In the genomic region with DNA sequence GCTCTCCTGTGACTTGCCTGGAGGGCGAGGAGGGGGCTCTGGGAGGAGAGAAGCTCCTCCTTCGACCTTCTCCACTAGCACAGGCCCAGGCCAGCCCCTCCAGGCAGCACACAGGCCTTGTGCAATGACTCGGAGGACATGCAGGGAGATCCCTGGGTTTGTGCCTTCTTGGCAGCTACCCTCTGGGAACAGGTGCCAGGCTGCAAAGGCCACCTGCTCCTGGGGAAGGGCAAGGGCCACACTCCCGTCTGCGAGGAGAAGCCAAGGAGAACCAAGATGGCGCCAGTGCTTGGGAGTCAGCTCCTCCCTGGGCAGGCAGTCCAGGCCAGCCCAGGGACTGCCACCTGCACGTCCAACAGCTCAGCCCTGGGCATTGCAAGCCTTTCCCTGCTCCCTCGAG, we compare ENCODE assay signal across 27 cellular contexts. TPM values are rescaled to one million over a fixed set of nuclear protein-coding genes. Genes with fewer than 3 reads are reported as not detected.
DNase-seq lines count a peak whose midpoint lies in the region; ATAC-seq, FAIRE-seq and TF ChIP-seq lines count a peak whose summit lies in the region.
"Had no signal": no experiment of that assay in that cellular context is flagged by ENCODE, and none has a peak within 500 bp of the region (broad histone marks: within the 10 kb centered on the region; RNA-seq: fewer than 3 reads in every experiment).

No MANE protein-coding gene starts in this region.

- DNase-seq in right lobe of liver (peak; percentile 19 to 77 (median 74)), HepG2 (ENCODE audit: low spot score) (no peak), chondrocyte (ENCODE audit: low spot score) (peak; percentile 75), GDM1 (lab: John Stamatoyannopoulos, UW) (no peak)
- no peak for DNase-seq in stimulated activated naive CD8-positive, alpha-beta T cell treated with anti-CD3 and anti-CD28 coated beads, Interleukin-15, amount 100 ng/mL, for 72 hours
- DNase-seq: activated CD4-positive, alpha-beta T cell treated with anti-CD3 and anti-CD28 coated beads for 4 hours; activated CD8-positive, alpha-beta memory T cell treated with anti-CD3 and anti-CD28 coated beads for 24 hours; activated gamma-delta T cell treated with Interleukin-2 at 50 U/mL for 16 hours; activated naive CD8-positive, alpha-beta T cell treated with anti-CD3 and anti-CD28 coated beads, Interleukin-2, amount 50 U/mL, for 24 hours; activated T-cell treated with anti-CD3 and anti-CD28 coated beads, Interleukin-2, amount 50 U/mL, for 1 hour; effector CD4-positive, alpha-beta T cell; foreskin keratinocyte; H9; Kasumi-1; NCI-H2029 treated with DMSO at 0.1 percent for 48 hours; NCI-H446 treated with DMSO at 0.1 percent for 48 hours; RPMI8226; stimulated activated CD4-positive, alpha-beta T cell treated with anti-CD3 and anti-CD28 coated beads, Interleukin-1b, Interleukin-23, amount 100 ng/mL, for 48 hours; substantia nigra had no signal

- H3K4me2 ChIP-seq in HepG2 (ENCODE audit: low read depth, low read length) = no peak overlapping the region

- H3K9ac ChIP-seq in HepG2 (ENCODE audit: insufficient read depth, low read depth, low read length) = no peak overlapping the region
- H3K9ac ChIP-seq: neural progenitor cell had no signal

- ATAC-seq in right lobe of liver (peak; percentile 23 to 94 (median 34)), HepG2 (no peak), HG03378 (IDR thresholded peaks at IDR 0.05; ENCODE audit: unreplicated experiment) (no peak)
- ATAC-seq in stimulated activated naive CD8-positive, alpha-beta T cell treated with anti-CD3 and anti-CD28 coated beads, Interleukin-15, amount 100 ng/mL, for 72 hours = no peak
- ATAC-seq: activated naive CD8-positive, alpha-beta T cell treated with anti-CD3 and anti-CD28 coated beads, Interleukin-2, amount 50 U/mL, for 24 hours; foreskin keratinocyte had no signal

- H3K9me3 ChIP-seq in right lobe of liver = no peaks in the 10 kb centered on the region
- no peaks in the 10 kb centered on the region for H3K9me3 ChIP-seq in HepG2 (ENCODE audit: low read length)
- H3K9me3 ChIP-seq in muscle layer of duodenum (ENCODE audit: control insufficient read depth in 1 of 2, low read length in 2 of 2) = no peaks in the 10 kb centered on the region

- FAIRE-seq in HepG2 (lab: Jason Lieb, UNC) = no peak
- FAIRE-seq: GM12892 had no signal

- H3K27ac ChIP-seq in right lobe of liver = no peak overlapping the region
- no peak overlapping the region for H3K27ac ChIP-seq in HepG2 (ENCODE audit: extremely low read length, insufficient read depth, low read length)
- H3K27ac ChIP-seq in muscle layer of duodenum (ENCODE audit: low read length) = peak overlapping the region; percentile 67
- H3K27ac ChIP-seq: foreskin keratinocyte, HL-60, neural progenitor cell, SK-N-MC had no signal

- in situ Hi-C loops in HepG2 (cut with HindIII; ENCODE audit: extremely low pct_ligation_motif_present, low pct_unique_long_range_greater_than_20kb) = no loop called here

- no peaks in the 10 kb centered on the region for H3K9me3 Mint-ChIP-seq in chondrocyte (ENCODE audit: low read depth)
- no peaks in the 10 kb centered on the region for H3K9me3 Mint-ChIP-seq in stimulated activated naive CD8-positive, alpha-beta T cell treated with anti-CD3 and anti-CD28 coated beads, Interleukin-15, amount 100 ng/mL, for 72 hours
- H3K9me3 Mint-ChIP-seq: activated naive CD8-positive, alpha-beta T cell treated with anti-CD3 and anti-CD28 coated beads, Interleukin-2, amount 50 U/mL, for 24 hours; CD14-positive monocyte; H9; neural progenitor cell; T-helper 1 cell treated with Interleukin-12 subunit alpha and Interleukin-12 subunit beta and Interleukin-4 antibody, amounts not matched to agents 30 μg/mL and 1 μg/mL, for 36 hours had no signal

- no peaks in the 10 kb centered on the region for H3K79me2 ChIP-seq in HepG2 (ENCODE audit: insufficient read depth, low read length)

- TF ChIP-seq POLR2A in right lobe of liver (IDR thresholded peaks at IDR 0.05) = no peak
- TF ChIP-seq POLR2A in HepG2 (IDR thresholded peaks at IDR 0.05; ENCODE audit: insufficient read depth in 1 of 2, low read depth in 2 of 2, low read length in 2 of 2) = no peak

- BruUV-seq in HepG2 (replicated peaks; lab: Mats Ljungman, UMichigan) = no TSS peak

- CTCF ChIA-PET in HepG2 (lab: Yijun Ruan, JAX; ENCODE audit: low intra/inter-chr PET ratio, low total read pairs) = no interaction called here

- intact Hi-C loops in right lobe of liver (cut with DNase I) (no loop called here), HepG2 (cut with micrococcal nuclease; ENCODE audit: unreplicated experiment) (no loop called here)

- POLR2A ChIA-PET in HepG2 (lab: Yijun Ruan, JAX) = no interaction called here

- H3K36me3 ChIP-seq in right lobe of liver (no peaks in the 10 kb centered on the region), HepG2 (replicated peaks in 1 of 2; ENCODE audit: control insufficient read depth in 1 of 2, insufficient read depth in 2 of 2, low read length in 2 of 2) (no peaks in the 10 kb centered on the region), muscle layer of duodenum (ENCODE audit: control insufficient read depth in 1 of 2, insufficient read depth in 2 of 2, low read length in 2 of 2) (no peaks in the 10 kb centered on the region)
- H3K36me3 ChIP-seq: neural progenitor cell had no signal

- no peaks in the 10 kb centered on the region for H3K27me3 ChIP-seq in right lobe of liver
- peaks cover 3 to 24% of the 10 kb centered on the region in 2 experiments; a peak in 4 of 5 replicates for H3K27me3 ChIP-seq in HepG2 (ENCODE audit: control insufficient read depth in 1 of 2, insufficient read depth in 2 of 2, low read length in 2 of 2)
- no peaks in the 10 kb centered on the region for H3K27me3 ChIP-seq in muscle layer of duodenum (ENCODE audit: low read depth, low read length)
- H3K27me3 ChIP-seq: neural progenitor cell had no signal

- H3K4me3 Mint-ChIP-seq in chondrocyte (ENCODE audit: unreplicated experiment) = no peak overlapping the region
- no peak overlapping the region for H3K4me3 Mint-ChIP-seq in stimulated activated naive CD8-positive, alpha-beta T cell treated with anti-CD3 and anti-CD28 coated beads, Interleukin-15, amount 100 ng/mL, for 72 hours
- H3K4me3 Mint-ChIP-seq: activated naive CD8-positive, alpha-beta T cell treated with anti-CD3 and anti-CD28 coated beads, Interleukin-2, amount 50 U/mL, for 24 hours; CD14-positive monocyte; H9; neural progenitor cell; T-helper 1 cell treated with Interleukin-12 subunit alpha and Interleukin-12 subunit beta and Interleukin-4 antibody, amounts not matched to agents 30 μg/mL and 1 μg/mL, for 36 hours had no signal

- no peaks in the 10 kb centered on the region for H3K36me3 Mint-ChIP-seq in chondrocyte (ENCODE audit: low read depth)
- H3K36me3 Mint-ChIP-seq: CD14-positive monocyte had no signal

- TF ChIP-seq RAD21 in HepG2 (CRISPR knock-in tag; IDR thresholded peaks at IDR 0.05) = no peak

- TF ChIP-seq CTCF in right lobe of liver (IDR thresholded peaks at IDR 0.05) = no peak
- no peak for TF ChIP-seq CTCF in HepG2 (CRISPR knock-in tag; IDR thresholded peaks at IDR 0.05)
- TF ChIP-seq CTCF in chondrocyte (IDR thresholded peaks at IDR 0.05) = no peak

- no peak overlapping the region for H3K4me3 ChIP-seq in right lobe of liver
- H3K4me3 ChIP-seq in HepG2 (replicated peaks in 1 of 3; ENCODE audit: insufficient read depth in 1 of 3, low read depth in 2 of 3, low read length in 3 of 3) = no peak overlapping the region
- no peak overlapping the region for H3K4me3 ChIP-seq in muscle layer of duodenum (ENCODE audit: low read depth in 1 of 2, low read length in 2 of 2)
- H3K4me3 ChIP-seq: neural progenitor cell, SK-N-MC had no signal

- H3K4me1 ChIP-seq in right lobe of liver (peaks cover 0 to 3% (median 0%) of the 10 kb centered on the region in 4 donors), HepG2 (ENCODE audit: insufficient read depth, low read length) (no peaks in the 10 kb centered on the region), muscle layer of duodenum (ENCODE audit: control insufficient read depth in 1 of 2, insufficient read depth in 2 of 2, low read length in 2 of 2) (peaks cover 2 to 4% of the 10 kb centered on the region in 2 donors)

- H2AFZ ChIP-seq in HepG2 (ENCODE audit: low read length) = no peak overlapping the region
- H2AFZ ChIP-seq: neural progenitor cell had no signal

- H3K27ac Mint-ChIP-seq in chondrocyte (ENCODE audit: unreplicated experiment) = no peak overlapping the region
- H3K27ac Mint-ChIP-seq in stimulated activated naive CD8-positive, alpha-beta T cell treated with anti-CD3 and anti-CD28 coated beads, Interleukin-15, amount 100 ng/mL, for 72 hours = no peak overlapping the region
- H3K27ac Mint-ChIP-seq: activated naive CD8-positive, alpha-beta T cell treated with anti-CD3 and anti-CD28 coated beads, Interleukin-2, amount 50 U/mL, for 24 hours; CD14-positive monocyte; H9; neural progenitor cell; T-helper 1 cell treated with Interleukin-12 subunit alpha and Interleukin-12 subunit beta and Interleukin-4 antibody, amounts not matched to agents 30 μg/mL and 1 μg/mL, for 36 hours had no signal

- H3K4me1 Mint-ChIP-seq in chondrocyte (ENCODE audit: low read depth) = no peaks in the 10 kb centered on the region
- no peaks in the 10 kb centered on the region for H3K4me1 Mint-ChIP-seq in stimulated activated naive CD8-positive, alpha-beta T cell treated with anti-CD3 and anti-CD28 coated beads, Interleukin-15, amount 100 ng/mL, for 72 hours
- H3K4me1 Mint-ChIP-seq: activated naive CD8-positive, alpha-beta T cell treated with anti-CD3 and anti-CD28 coated beads, Interleukin-2, amount 50 U/mL, for 24 hours; CD14-positive monocyte had no signal

- peaks cover 34% of the 10 kb centered on the region for H3K27me3 Mint-ChIP-seq in chondrocyte (ENCODE audit: low read depth)
- no peaks in the 10 kb centered on the region for H3K27me3 Mint-ChIP-seq in stimulated activated naive CD8-positive, alpha-beta T cell treated with anti-CD3 and anti-CD28 coated beads, Interleukin-15, amount 100 ng/mL, for 72 hours

- TF ChIP-seq EP300 in HepG2 (IDR thresholded peaks at IDR 0.05; ENCODE audit: low read depth in 2 of 2, low read length in 2 of 2) (no peak), HepG2 (CRISPR knock-in tag; IDR thresholded peaks at IDR 0.05; ENCODE audit: borderline replicate concordance) (no peak)

- no peaks in the 10 kb centered on the region for H4K20me1 ChIP-seq in HepG2 (ENCODE audit: insufficient read depth, low read length)

- 26% methylated on average over 2 of the region's 8 CpGs for WGBS in right lobe of liver (ENCODE audit: insufficient coverage, low coverage, low lambda C conversion rate, missing lambda C conversion rate)
- 6% methylated on average over 2 of the region's 8 CpGs for WGBS in HepG2 (ENCODE audit: low lambda C conversion rate)

RNA-seq across cellular contexts. Expression of gene CASZ1, which starts 15.3 kb away (rescaled TPM):
- 10 to 100 TPM in 1 of 6 experiments, 1 to 10 TPM in 5; 3.1 to 10.1 (median 5.3) TPM for total RNA-seq in right lobe of liver
- 2.3 and 3.7 TPM in 2 replicates for total RNA-seq in HepG2 (2016; rRNA removed; fragmentation: Illumina TruSeq; extraction: Trizol)
- total RNA-seq in HepG2 (2016; cell fraction: cytosol; rRNA removed; fragmentation: Illumina TruSeq; extraction: Trizol; ENCODE audit: low read depth) = 1.5 and 1.9 TPM in 2 replicates
- total RNA-seq in HepG2 (2016; cell fraction: insoluble cytoplasmic fraction; rRNA removed; fragmentation: Illumina TruSeq; extraction: Trizol) = 2.8 and 3.2 TPM in 2 replicates
- 3.6 and 4.4 TPM in 2 replicates for total RNA-seq in HepG2 (2016; cell fraction: membrane; rRNA removed; fragmentation: Illumina TruSeq; extraction: Trizol)
- 3.2 TPM in 2 replicates for total RNA-seq in HepG2 (2016; cell fraction: nucleus; rRNA removed; fragmentation: Illumina TruSeq; extraction: Trizol)
- polyA plus RNA-seq in HepG2 (2011; rRNA removed) = 1.9 and 2.2 TPM in 2 replicates
- 2.0 and 2.2 TPM in 2 replicates for polyA plus RNA-seq in HepG2 (2011; cell fraction: cytosol; rRNA removed)
- polyA plus RNA-seq in HepG2 (2011; cell fraction: nucleus; rRNA removed) = 5.8 and 8.1 TPM in 2 replicates
- polyA plus RNA-seq in HepG2 (2012) = 1.0 and 1.4 TPM in 2 replicates
- polyA plus RNA-seq in HepG2 (2016; cell fraction: cytosol; fragmentation: Illumina TruSeq; extraction: Trizol; ENCODE audit: low read depth) = 1.6 and 2.1 TPM in 2 replicates
- polyA plus RNA-seq in HepG2 (2016; cell fraction: insoluble cytoplasmic fraction; fragmentation: Illumina TruSeq; extraction: Trizol; ENCODE audit: low read depth) = 3.0 and 3.9 TPM in 2 replicates
- polyA plus RNA-seq in HepG2 (2016; cell fraction: membrane; fragmentation: Illumina TruSeq; extraction: Trizol; ENCODE audit: low read depth) = 3.7 and 5.0 TPM in 2 replicates
- 4.0 and 4.7 TPM in 2 replicates for polyA plus RNA-seq in HepG2 (2016; cell fraction: nucleus; fragmentation: Illumina TruSeq; extraction: Trizol; ENCODE audit: insufficient read depth, low read depth)
- 2.5 and 2.9 TPM in 2 replicates for polyA minus RNA-seq in HepG2 (2011; rRNA and poly(A)+ RNA removed; ENCODE audit: low replicate concordance)
- 1.7 and 2.1 TPM in 2 replicates for polyA minus RNA-seq in HepG2 (2011; cell fraction: cytosol; rRNA and poly(A)+ RNA removed)
- 2.7 and 3.0 TPM in 2 replicates for polyA minus RNA-seq in HepG2 (2011; cell fraction: nucleus; rRNA and poly(A)+ RNA removed)
- total RNA-seq in chondrocyte = 1.9 to 4.1 TPM (median 3.4 TPM) in 3 replicates

Comparison
In these comparisons a context has a peak if more than half of its experiments do, and no peak if none do; other contexts are left out.
1. ATAC-seq: peak in right lobe of liver (4 of 4); none in HepG2 (single experiment), stimulated activated naive CD8-positive, alpha-beta T cell treated with anti-CD3 and anti-CD28 coated beads, Interleukin-15, amount 100 ng/mL, for 72 hours (single experiment) and HG03378 (single experiment).
2. DNase-seq: peak in right lobe of liver (3 of 3) and chondrocyte (single experiment); none in HepG2 (single experiment), stimulated activated naive CD8-positive, alpha-beta T cell treated with anti-CD3 and anti-CD28 coated beads, Interleukin-15, amount 100 ng/mL, for 72 hours (0 of 2) and GDM1 (single experiment).